In genomic region chr15:54131410-54131809, GRCh38 we compare ENCODE assay signal across 20 cellular contexts.
"Had no signal": no experiment of that assay in that cellular context is flagged by ENCODE, and none has a peak within 500 bp of the region (broad histone marks: within the 10 kb centered on the region; RNA-seq: fewer than 3 reads in every experiment).

No MANE protein-coding gene starts in this region.

- DNase-seq: activated CD4-positive, alpha-beta T cell treated with anti-CD3 and anti-CD28 coated beads, Interleukin-2, amount 50 U/mL, for 4 hours; activated CD8-positive, alpha-beta memory T cell treated with anti-CD3 and anti-CD28 coated beads, Interleukin-2, amount 10 ng/mL, durations not matched to agents 7 days and 5 days; activated effector memory CD4-positive, alpha-beta T cell treated with Interleukin-2 at 50 U/mL for 16 hours; activated T-cell treated with anti-CD3 and anti-CD28 coated beads, Interleukin-2, amount 50 U/mL, for 4 hours; adrenal gland; cortex of kidney; effector memory CD4-positive, alpha-beta T cell; kidney; mesendoderm; retina; stimulated activated CD4-positive, alpha-beta T cell treated with anti-CD3 and anti-CD28 coated beads, Interleukin-12 subunit alpha, Interleukin-12 subunit beta, amount 100 ng/mL, for 4 hours; stimulated activated CD4-positive, alpha-beta T cell treated with anti-CD3 and anti-CD28 coated beads, Interleukin-2, amount 100 ng/mL, for 24 hours; T-helper 9 cell; uterus had no signal

- H3K27me3 Mint-ChIP-seq: activated CD8-positive, alpha-beta memory T cell treated with anti-CD3 and anti-CD28 coated beads, Interleukin-2, amount 10 ng/mL, durations not matched to agents 7 days and 5 days; activated naive CD4-positive, alpha-beta T cell treated with anti-CD3 and anti-CD28 coated beads, Interleukin-2, amount 50 U/mL, for 24 hours; central memory CD8-positive, alpha-beta T cell; natural killer cell treated with Interleukin-12 subunit alpha and Interleukin-12 subunit beta and Interleukin-15 and Interleukin-18, amount 100 ng/mL, for 72 hours had no signal

- H3K4me3 Mint-ChIP-seq: activated CD8-positive, alpha-beta memory T cell treated with anti-CD3 and anti-CD28 coated beads, Interleukin-2, amount 10 ng/mL, durations not matched to agents 7 days and 5 days; activated naive CD4-positive, alpha-beta T cell treated with anti-CD3 and anti-CD28 coated beads, Interleukin-2, amount 50 U/mL, for 24 hours; activated T-cell treated with anti-CD3 and anti-CD28 coated beads, Interleukin-2, amount 50 U/mL, for 4 hours; central memory CD8-positive, alpha-beta T cell; natural killer cell treated with Interleukin-12 subunit alpha and Interleukin-12 subunit beta and Interleukin-15 and Interleukin-18, amount 100 ng/mL, for 72 hours had no signal

- H2AFZ ChIP-seq: hepatocyte had no signal

- H3K36me3 ChIP-seq: adrenal gland, thoracic aorta, uterus had no signal

- H3K4me2 ChIP-seq: hepatocyte had no signal

- H3K9me3 Mint-ChIP-seq: activated T-cell treated with anti-CD3 and anti-CD28 coated beads, Interleukin-2, amount 50 U/mL, for 4 hours; central memory CD8-positive, alpha-beta T cell; natural killer cell treated with Interleukin-12 subunit alpha and Interleukin-12 subunit beta and Interleukin-15 and Interleukin-18, amount 100 ng/mL, for 72 hours had no signal

- H3K27me3 ChIP-seq: adrenal gland, hepatocyte, uterus had no signal

- H3K27ac Mint-ChIP-seq: activated CD8-positive, alpha-beta memory T cell treated with anti-CD3 and anti-CD28 coated beads, Interleukin-2, amount 10 ng/mL, durations not matched to agents 7 days and 5 days; activated naive CD4-positive, alpha-beta T cell treated with anti-CD3 and anti-CD28 coated beads, Interleukin-2, amount 50 U/mL, for 24 hours; natural killer cell treated with Interleukin-12 subunit alpha and Interleukin-12 subunit beta and Interleukin-15 and Interleukin-18, amount 100 ng/mL, for 72 hours had no signal

- H3K4me3 ChIP-seq: adrenal gland, hepatocyte, thoracic aorta, uterus had no signal

- H3K27ac ChIP-seq: adrenal gland, hepatocyte, thoracic aorta, uterus had no signal

- ATAC-seq: activated CD4-positive, CD25-positive, alpha-beta regulatory T cell treated with anti-CD3 and anti-CD28 coated beads, Interleukin-2, amount 50 U/mL, for 24 hours; activated CD8-positive, alpha-beta memory T cell treated with anti-CD3 and anti-CD28 coated beads, Interleukin-2, amount 10 ng/mL, durations not matched to agents 7 days and 5 days; activated T-cell treated with anti-CD3 and anti-CD28 coated beads, Interleukin-2, amount 50 U/mL, for 4 hours; natural killer cell treated with Interleukin-12 subunit alpha and Interleukin-12 subunit beta and Interleukin-15 and Interleukin-18, amount 100 ng/mL, for 72 hours had no signal

- H3K4me1 Mint-ChIP-seq: activated CD8-positive, alpha-beta memory T cell treated with anti-CD3 and anti-CD28 coated beads, Interleukin-2, amount 10 ng/mL, durations not matched to agents 7 days and 5 days; activated naive CD4-positive, alpha-beta T cell treated with anti-CD3 and anti-CD28 coated beads, Interleukin-2, amount 50 U/mL, for 24 hours; central memory CD8-positive, alpha-beta T cell had no signal

- H3K9me3 ChIP-seq: adrenal gland, thoracic aorta, uterus had no signal

- H3K4me1 ChIP-seq: adrenal gland, uterus had no signal

- H3K79me2 ChIP-seq: hepatocyte had no signal

- H3K36me3 Mint-ChIP-seq: activated CD8-positive, alpha-beta memory T cell treated with anti-CD3 and anti-CD28 coated beads, Interleukin-2, amount 10 ng/mL, durations not matched to agents 7 days and 5 days; activated naive CD4-positive, alpha-beta T cell treated with anti-CD3 and anti-CD28 coated beads, Interleukin-2, amount 50 U/mL, for 24 hours; natural killer cell treated with Interleukin-12 subunit alpha and Interleukin-12 subunit beta and Interleukin-15 and Interleukin-18, amount 100 ng/mL, for 72 hours had no signal
